Comparison of ENCODE assay signal across 25 cellular contexts in genomic region chr15:49978171-49978570, GRCh38.
"Had no signal": no experiment of that assay in that cellular context is flagged by ENCODE, and none has a peak within 500 bp of the region (broad histone marks: within the 10 kb centered on the region; RNA-seq: fewer than 3 reads in every experiment).

No MANE protein-coding gene starts in this region.

- H3K9me3 ChIP-seq: MG63, SJCRH30 had no signal

- DNase-seq: activated CD4-positive, alpha-beta memory T cell treated with anti-CD3 and anti-CD28 coated beads for 36 hours; activated CD4-positive, alpha-beta T cell treated with anti-CD3 and anti-CD28 coated beads, Interleukin-2, amount 10 ng/mL, durations not matched to agents 7 days and 5 days; activated CD4-positive, CD25-positive, alpha-beta regulatory T cell; activated CD8-positive, alpha-beta memory T cell treated with anti-CD3 and anti-CD28 coated beads for 24 hours; activated gamma-delta T cell; activated naive CD4-positive, alpha-beta T cell treated with anti-CD3 and anti-CD28 coated beads for 36 hours; activated T-cell treated with anti-CD3 and anti-CD28 coated beads, Interleukin-2, amount 50 U/mL, for 48 hours; brain microvascular endothelial cell; MG63; NCI-H1105; NCI-H1436; NCI-H1694 treated with DMSO at 0.1 percent for 48 hours; NCI-H2029 treated with DMSO at 0.1 percent for 48 hours; NCI-H446; NCI-H524; NCI-H748 treated with DMSO at 0.1 percent for 48 hours; Right ventricle myocardium superior; SJCRH30; T-helper 17 cell; T-helper 9 cell had no signal

- H3K27ac ChIP-seq: brain microvascular endothelial cell, cardiac muscle cell, KMS-11, RWPE1, SJCRH30, VCaP had no signal

- H3K27me3 ChIP-seq: brain microvascular endothelial cell, cardiac muscle cell, MG63, SJCRH30 had no signal

- H3K36me3 ChIP-seq: brain microvascular endothelial cell, cardiac muscle cell, MG63, SJCRH30 had no signal

- H3K4me3 ChIP-seq: cardiac muscle cell, MG63, SJCRH30 had no signal

- ATAC-seq: activated T-helper 17 cell treated with anti-CD3 and anti-CD28 coated beads, Interleukin-2, amount 50 U/mL, for 72 hours; T-helper 17 cell had no signal
